In the genomic region with DNA sequence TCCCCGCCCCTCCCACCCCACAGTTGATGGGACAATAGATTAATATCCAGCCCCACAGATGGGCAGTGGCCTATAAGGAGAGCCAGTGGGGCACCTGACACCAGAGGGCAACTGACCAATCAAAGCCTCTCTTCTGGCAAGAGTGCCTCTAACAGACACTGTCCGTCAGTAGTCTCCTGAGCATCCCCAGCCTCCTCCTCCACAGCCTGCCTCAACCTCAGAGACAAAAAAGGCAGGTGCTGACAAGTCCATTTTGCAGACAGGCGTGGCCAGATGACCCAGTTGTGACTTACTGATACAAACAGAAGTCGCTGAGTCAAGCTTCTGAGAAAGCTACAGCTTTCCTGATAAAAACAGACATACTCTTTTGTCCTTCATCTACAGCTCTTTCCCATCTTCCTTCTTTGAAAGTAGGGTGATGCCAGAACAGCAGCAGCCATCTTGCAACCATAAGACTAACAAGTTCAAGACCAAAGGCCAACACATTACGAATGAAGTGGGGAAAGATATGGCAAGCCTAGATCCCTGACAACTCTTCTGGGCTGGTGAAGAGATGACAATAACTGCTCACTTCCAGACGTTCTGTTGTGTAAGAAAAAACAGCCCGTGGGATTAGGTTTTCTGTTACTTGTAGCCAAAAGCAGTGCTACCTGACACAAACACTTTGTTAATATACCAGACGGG, we compare ENCODE assay signal across 1 cellular context.
TF ChIP-seq lines count a peak whose summit lies in the region.

No MANE protein-coding gene starts in this region.

TF ChIP-seq in K562, 482 proteins besides CTCF, POLR2A, EP300 and RAD21 (continued from another document and continues in another):
- TF ChIP-seq, protein P1, sequence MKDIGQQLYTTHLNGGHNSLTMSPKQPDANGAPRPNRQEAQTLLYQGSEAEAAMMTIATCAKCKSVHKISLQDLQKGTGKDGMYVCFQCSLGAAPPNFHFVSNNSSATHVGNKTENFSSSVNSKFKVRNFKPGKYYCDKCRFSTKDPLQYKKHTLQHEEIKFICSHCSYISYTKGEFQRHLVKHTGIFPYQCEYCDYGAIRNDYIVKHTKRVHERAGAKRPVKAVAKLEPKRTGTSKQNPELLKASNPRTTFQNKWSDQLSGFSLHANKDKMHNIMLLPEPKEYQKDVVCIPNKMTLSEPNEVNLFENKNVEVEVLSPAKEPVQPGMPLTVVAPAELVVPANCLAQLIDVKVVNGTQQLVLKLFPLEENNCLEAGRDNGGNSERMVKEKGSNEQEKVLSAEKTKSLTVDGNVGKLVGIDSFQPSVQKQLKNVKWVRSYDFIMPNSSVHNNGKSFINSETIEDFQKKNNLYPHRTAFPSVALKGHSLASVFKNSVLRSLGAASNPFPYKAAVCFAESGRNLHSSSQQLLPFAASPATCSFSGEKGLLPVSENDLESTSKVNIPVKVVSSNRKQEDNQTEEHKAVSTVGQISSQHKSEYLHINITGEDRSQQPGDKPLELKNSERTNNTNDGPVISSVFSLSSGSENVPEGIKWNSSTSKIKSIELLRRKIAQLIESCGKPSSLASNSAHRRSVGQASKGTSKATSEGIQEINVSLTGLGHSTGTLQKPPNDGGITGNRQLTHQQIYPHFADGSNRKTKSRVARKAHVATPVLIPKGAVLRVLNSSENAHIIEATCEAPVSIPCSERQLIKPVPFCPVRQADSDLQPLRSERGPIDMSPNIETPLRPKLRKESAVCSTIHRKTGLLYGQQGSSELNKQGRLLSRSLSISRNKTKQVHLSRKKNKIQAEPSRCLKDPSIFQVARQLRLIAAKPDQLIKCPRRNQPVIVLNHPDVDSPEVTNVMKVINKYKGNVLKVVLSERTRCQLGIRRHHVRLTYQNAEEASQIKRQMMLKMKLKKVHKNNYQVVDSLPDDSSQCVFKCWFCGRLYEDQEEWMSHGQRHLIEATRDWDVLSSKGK (CRISPR knock-in tag; IDR thresholded peaks at IDR 0.05) = no peak
- TF ChIP-seq, protein P2, sequence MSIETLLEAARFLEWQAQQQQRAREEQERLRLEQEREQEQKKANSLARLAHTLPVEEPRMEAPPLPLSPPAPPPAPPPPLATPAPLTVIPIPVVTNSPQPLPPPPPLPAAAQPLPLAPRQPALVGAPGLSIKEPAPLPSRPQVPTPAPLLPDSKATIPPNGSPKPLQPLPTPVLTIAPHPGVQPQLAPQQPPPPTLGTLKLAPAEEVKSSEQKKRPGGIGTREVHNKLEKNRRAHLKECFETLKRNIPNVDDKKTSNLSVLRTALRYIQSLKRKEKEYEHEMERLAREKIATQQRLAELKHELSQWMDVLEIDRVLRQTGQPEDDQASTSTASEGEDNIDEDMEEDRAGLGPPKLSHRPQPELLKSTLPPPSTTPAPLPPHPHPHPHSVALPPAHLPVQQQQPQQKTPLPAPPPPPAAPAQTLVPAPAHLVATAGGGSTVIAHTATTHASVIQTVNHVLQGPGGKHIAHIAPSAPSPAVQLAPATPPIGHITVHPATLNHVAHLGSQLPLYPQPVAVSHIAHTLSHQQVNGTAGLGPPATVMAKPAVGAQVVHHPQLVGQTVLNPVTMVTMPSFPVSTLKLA (conservative IDR thresholded peaks at IDR 0.05) = peak; percentile 50 to 74
- TF ChIP-seq CBX8 (IDR thresholded peaks at IDR 0.05; ENCODE audit: borderline replicate concordance, extremely low read depth, low read depth, low read length, poor library complexity, severe bottlenecking) (no peak), NBN (IDR thresholded peaks at IDR 0.05; ENCODE audit: low read depth) (peak; percentile 86), CTBP1 (IDR thresholded peaks at IDR 0.05; ENCODE audit: borderline replicate concordance) (peak; percentile 100), MEF2D (tag; conservative IDR thresholded peaks at IDR 0.05; ENCODE audit: low read depth) (peak; percentile 44; the same call in 1 of the 2 replicates), TAF15 (IDR thresholded peaks at IDR 0.05; ENCODE audit: low read depth, low read length) (no peak), MTF1 (CRISPR knock-in tag; IDR thresholded peaks at IDR 0.05; ENCODE audit: borderline replicate concordance) (no peak), ETV5 (CRISPR knock-in tag; IDR thresholded peaks at IDR 0.05; ENCODE audit: low read depth) (peak; percentile 37; the same call in 1 of the 2 replicates), HDAC3 (IDR thresholded peaks at IDR 0.05; ENCODE audit: borderline replicate concordance, partially characterized antibody) (peak; percentile 91), TBP (optimal IDR thresholded peaks at IDR 0.05; ENCODE audit: low read depth, low read length) (peak; percentile 68), CAMTA2 (CRISPR knock-in tag; conservative IDR thresholded peaks at IDR 0.05) (no peak), NFIC (IDR thresholded peaks at IDR 0.05) (peak; percentile 66), E2F6 (IDR thresholded peaks at IDR 0.05; ENCODE audit: borderline replicate concordance in 1 of 2, extremely low read depth in 1 of 2, insufficient read depth in 1 of 2, insufficient read length in 1 of 2, low read depth in 1 of 2, low read length in 1 of 2, poor library complexity in 1 of 2, severe bottlenecking in 1 of 2) (peak in 1 of 2 experiments; percentile 28), GABPB2 (CRISPR knock-in tag; conservative IDR thresholded peaks at IDR 0.05) (no peak), ASH1L (IDR thresholded peaks at IDR 0.05; ENCODE audit: borderline replicate concordance, low read depth, partially characterized antibody) (no peak), ZBTB5 (IDR thresholded peaks at IDR 0.05) (no peak), FOXO4 (CRISPR knock-in tag; IDR thresholded peaks at IDR 0.05) (no peak), FOXK2 (conservative IDR thresholded peaks at IDR 0.05 in 1 of 2, IDR thresholded peaks at IDR 0.05 in 1 of 2; ENCODE audit: low read depth in 2 of 2) (peak; percentile 66 to 73; a peak in 3 of 4 replicates), ELF2 (CRISPR knock-in tag; IDR thresholded peaks at IDR 0.05) (no peak), SIX5 (IDR thresholded peaks at IDR 0.05; ENCODE audit: borderline replicate concordance in 1 of 2, insufficient read depth in 1 of 2, low read depth in 1 of 2, low read length in 2 of 2) (no peak), STAT5A (IDR thresholded peaks at IDR 0.05; ENCODE audit: borderline replicate concordance, low read length) (peak; percentile 89), HNRNPK (IDR thresholded peaks at IDR 0.05; ENCODE audit: low read depth, low read length, poor library complexity, severe bottlenecking) (no peak), BHLHE40 (IDR thresholded peaks at IDR 0.05; ENCODE audit: low read length) (peak; percentile 80)
- TF ChIP-seq, protein P3, sequence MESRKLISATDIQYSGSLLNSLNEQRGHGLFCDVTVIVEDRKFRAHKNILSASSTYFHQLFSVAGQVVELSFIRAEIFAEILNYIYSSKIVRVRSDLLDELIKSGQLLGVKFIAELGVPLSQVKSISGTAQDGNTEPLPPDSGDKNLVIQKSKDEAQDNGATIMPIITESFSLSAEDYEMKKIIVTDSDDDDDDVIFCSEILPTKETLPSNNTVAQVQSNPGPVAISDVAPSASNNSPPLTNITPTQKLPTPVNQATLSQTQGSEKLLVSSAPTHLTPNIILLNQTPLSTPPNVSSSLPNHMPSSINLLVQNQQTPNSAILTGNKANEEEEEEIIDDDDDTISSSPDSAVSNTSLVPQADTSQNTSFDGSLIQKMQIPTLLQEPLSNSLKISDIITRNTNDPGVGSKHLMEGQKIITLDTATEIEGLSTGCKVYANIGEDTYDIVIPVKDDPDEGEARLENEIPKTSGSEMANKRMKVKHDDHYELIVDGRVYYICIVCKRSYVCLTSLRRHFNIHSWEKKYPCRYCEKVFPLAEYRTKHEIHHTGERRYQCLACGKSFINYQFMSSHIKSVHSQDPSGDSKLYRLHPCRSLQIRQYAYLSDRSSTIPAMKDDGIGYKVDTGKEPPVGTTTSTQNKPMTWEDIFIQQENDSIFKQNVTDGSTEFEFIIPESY (CRISPR knock-in tag; IDR thresholded peaks at IDR 0.05) = no peak; the same call in 1 of the 2 replicates
- TF ChIP-seq, protein P4, sequence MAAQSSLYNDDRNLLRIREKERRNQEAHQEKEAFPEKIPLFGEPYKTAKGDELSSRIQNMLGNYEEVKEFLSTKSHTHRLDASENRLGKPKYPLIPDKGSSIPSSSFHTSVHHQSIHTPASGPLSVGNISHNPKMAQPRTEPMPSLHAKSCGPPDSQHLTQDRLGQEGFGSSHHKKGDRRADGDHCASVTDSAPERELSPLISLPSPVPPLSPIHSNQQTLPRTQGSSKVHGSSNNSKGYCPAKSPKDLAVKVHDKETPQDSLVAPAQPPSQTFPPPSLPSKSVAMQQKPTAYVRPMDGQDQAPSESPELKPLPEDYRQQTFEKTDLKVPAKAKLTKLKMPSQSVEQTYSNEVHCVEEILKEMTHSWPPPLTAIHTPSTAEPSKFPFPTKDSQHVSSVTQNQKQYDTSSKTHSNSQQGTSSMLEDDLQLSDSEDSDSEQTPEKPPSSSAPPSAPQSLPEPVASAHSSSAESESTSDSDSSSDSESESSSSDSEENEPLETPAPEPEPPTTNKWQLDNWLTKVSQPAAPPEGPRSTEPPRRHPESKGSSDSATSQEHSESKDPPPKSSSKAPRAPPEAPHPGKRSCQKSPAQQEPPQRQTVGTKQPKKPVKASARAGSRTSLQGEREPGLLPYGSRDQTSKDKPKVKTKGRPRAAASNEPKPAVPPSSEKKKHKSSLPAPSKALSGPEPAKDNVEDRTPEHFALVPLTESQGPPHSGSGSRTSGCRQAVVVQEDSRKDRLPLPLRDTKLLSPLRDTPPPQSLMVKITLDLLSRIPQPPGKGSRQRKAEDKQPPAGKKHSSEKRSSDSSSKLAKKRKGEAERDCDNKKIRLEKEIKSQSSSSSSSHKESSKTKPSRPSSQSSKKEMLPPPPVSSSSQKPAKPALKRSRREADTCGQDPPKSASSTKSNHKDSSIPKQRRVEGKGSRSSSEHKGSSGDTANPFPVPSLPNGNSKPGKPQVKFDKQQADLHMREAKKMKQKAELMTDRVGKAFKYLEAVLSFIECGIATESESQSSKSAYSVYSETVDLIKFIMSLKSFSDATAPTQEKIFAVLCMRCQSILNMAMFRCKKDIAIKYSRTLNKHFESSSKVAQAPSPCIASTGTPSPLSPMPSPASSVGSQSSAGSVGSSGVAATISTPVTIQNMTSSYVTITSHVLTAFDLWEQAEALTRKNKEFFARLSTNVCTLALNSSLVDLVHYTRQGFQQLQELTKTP (IDR thresholded peaks at IDR 0.05; ENCODE audit: low read depth in 1 of 2, partially characterized antibody in 2 of 2) = peak in 1 of 2 experiments; percentile 57
- TF ChIP-seq, protein P5, sequence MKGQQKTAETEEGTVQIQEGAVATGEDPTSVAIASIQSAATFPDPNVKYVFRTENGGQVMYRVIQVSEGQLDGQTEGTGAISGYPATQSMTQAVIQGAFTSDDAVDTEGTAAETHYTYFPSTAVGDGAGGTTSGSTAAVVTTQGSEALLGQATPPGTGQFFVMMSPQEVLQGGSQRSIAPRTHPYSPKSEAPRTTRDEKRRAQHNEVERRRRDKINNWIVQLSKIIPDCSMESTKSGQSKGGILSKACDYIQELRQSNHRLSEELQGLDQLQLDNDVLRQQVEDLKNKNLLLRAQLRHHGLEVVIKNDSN (CRISPR knock-in tag; IDR thresholded peaks at IDR 0.05) = peak; percentile 43; the same call in 1 of the 2 replicates
- TF ChIP-seq, protein P6, sequence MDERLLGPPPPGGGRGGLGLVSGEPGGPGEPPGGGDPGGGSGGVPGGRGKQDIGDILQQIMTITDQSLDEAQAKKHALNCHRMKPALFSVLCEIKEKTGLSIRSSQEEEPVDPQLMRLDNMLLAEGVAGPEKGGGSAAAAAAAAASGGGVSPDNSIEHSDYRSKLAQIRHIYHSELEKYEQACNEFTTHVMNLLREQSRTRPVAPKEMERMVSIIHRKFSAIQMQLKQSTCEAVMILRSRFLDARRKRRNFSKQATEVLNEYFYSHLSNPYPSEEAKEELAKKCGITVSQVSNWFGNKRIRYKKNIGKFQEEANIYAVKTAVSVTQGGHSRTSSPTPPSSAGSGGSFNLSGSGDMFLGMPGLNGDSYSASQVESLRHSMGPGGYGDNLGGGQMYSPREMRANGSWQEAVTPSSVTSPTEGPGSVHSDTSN (CRISPR knock-in tag; IDR thresholded peaks at IDR 0.05; ENCODE audit: low read depth) = no peak
- TF ChIP-seq, protein P6 (tag; conservative IDR thresholded peaks at IDR 0.05; ENCODE audit: low read depth) = peak; percentile 95
